20 cellular contexts compared by ENCODE assay signal in the genomic region with DNA sequence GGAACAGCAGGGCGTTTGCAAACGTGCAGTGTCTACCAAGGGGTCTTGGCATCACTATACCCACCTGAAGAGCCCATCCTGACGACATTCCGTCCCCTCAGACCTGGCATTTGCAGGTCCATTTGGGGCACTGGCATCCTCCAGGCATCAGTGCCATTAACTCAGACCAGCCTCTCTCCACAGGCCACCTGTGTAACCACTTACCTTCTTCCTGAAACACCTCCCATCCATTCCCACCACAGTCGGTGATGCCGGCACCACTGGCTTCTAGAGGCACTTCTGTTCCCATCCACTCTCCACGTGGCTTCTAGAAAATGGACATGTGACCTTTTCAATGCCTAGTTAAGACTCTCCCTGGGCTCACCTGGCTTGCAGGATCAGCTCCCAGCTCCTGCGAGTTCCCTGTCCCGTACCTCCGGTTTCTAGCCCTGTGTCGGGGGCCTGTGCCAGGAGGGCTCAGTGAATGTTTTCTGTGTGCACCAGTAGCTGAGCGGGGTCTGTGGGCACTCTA.
DNase-seq lines count a peak whose midpoint lies in the region; ATAC-seq, FAIRE-seq and TF ChIP-seq lines count a peak whose summit lies in the region.
"Had no signal": no experiment of that assay in that cellular context is flagged by ENCODE, and none has a peak within 500 bp of the region (broad histone marks: within the 10 kb centered on the region; RNA-seq: fewer than 3 reads in every experiment).

No MANE protein-coding gene starts in this region.

- H3K27me3 ChIP-seq in bronchial epithelial cell (ENCODE audit: control insufficient read depth, insufficient read depth, low read length) (no peaks in the 10 kb centered on the region), suprapubic skin (no peaks in the 10 kb centered on the region)

- no peak overlapping the region for H3K27ac Mint-ChIP-seq in activated CD8-positive, alpha-beta memory T cell treated with anti-CD3 and anti-CD28 coated beads, Interleukin-2, amount 10 ng/mL, durations not matched to agents 7 days and 5 days
- H3K27ac Mint-ChIP-seq: CD14-positive monocyte, IgD-negative memory B cell had no signal

- WGBS in suprapubic skin, result 86% methylated on average over 12 of the region's 12 CpGs

- ATAC-seq in activated CD8-positive, alpha-beta memory T cell treated with anti-CD3 and anti-CD28 coated beads, Interleukin-2, amount 10 ng/mL, durations not matched to agents 7 days and 5 days, result no peak
- ATAC-seq in HG02610 (IDR thresholded peaks at IDR 0.05; ENCODE audit: unreplicated experiment), result no peak
- ATAC-seq: HCT116, PC-3 had no signal

- no peaks in the 10 kb centered on the region for H3K27me3 Mint-ChIP-seq in activated CD8-positive, alpha-beta memory T cell treated with anti-CD3 and anti-CD28 coated beads, Interleukin-2, amount 10 ng/mL, durations not matched to agents 7 days and 5 days

- no peak for TF ChIP-seq EP300 in suprapubic skin (IDR thresholded peaks at IDR 0.05)

- H3K4me3 ChIP-seq in bronchial epithelial cell (ENCODE audit: low read depth, low read length), result no peak overlapping the region
- no peak overlapping the region for H3K4me3 ChIP-seq in suprapubic skin

- CTCF ChIA-PET in activated CD8-positive, alpha-beta memory T cell treated with anti-CD3 and anti-CD28 coated beads, Interleukin-2, amount 10 ng/mL, durations not matched to agents 7 days and 5 days (lab: Charles Lee), result no interaction called here

- peak; percentile 47 for FAIRE-seq in bronchial epithelial cell (lab: Jason Lieb, UNC)
- FAIRE-seq: GM12892, GM19239 had no signal

- no peak for TF ChIP-seq POLR2A in suprapubic skin (IDR thresholded peaks at IDR 0.05)

- H3K4me3 Mint-ChIP-seq in activated CD8-positive, alpha-beta memory T cell treated with anti-CD3 and anti-CD28 coated beads, Interleukin-2, amount 10 ng/mL, durations not matched to agents 7 days and 5 days, result no peak overlapping the region
- H3K4me3 Mint-ChIP-seq: CD14-positive monocyte, IgD-negative memory B cell had no signal

- H3K36me3 ChIP-seq in bronchial epithelial cell (ENCODE audit: control insufficient read depth, insufficient read depth, low read length), result no peaks in the 10 kb centered on the region
- H3K36me3 ChIP-seq in suprapubic skin, result no peaks in the 10 kb centered on the region

- no peaks in the 10 kb centered on the region for H3K9me3 ChIP-seq in suprapubic skin

- H3K27ac ChIP-seq in suprapubic skin, result no peak overlapping the region

- TF ChIP-seq CTCF in bronchial epithelial cell (IDR thresholded peaks at IDR 0.05; ENCODE audit: insufficient read depth, low read length, severe bottlenecking) (no peak), suprapubic skin (IDR thresholded peaks at IDR 0.05) (no peak)

- H3K9me3 Mint-ChIP-seq in activated CD8-positive, alpha-beta memory T cell treated with anti-CD3 and anti-CD28 coated beads, Interleukin-2, amount 10 ng/mL, durations not matched to agents 7 days and 5 days (ENCODE audit: low read depth), result no peaks in the 10 kb centered on the region

- H3K4me1 ChIP-seq in suprapubic skin, result no peaks in the 10 kb centered on the region

- no peaks in the 10 kb centered on the region for H3K4me1 Mint-ChIP-seq in activated CD8-positive, alpha-beta memory T cell treated with anti-CD3 and anti-CD28 coated beads, Interleukin-2, amount 10 ng/mL, durations not matched to agents 7 days and 5 days
- H3K4me1 Mint-ChIP-seq: CD14-positive monocyte, IgD-negative memory B cell had no signal

- H3K36me3 Mint-ChIP-seq in activated CD8-positive, alpha-beta memory T cell treated with anti-CD3 and anti-CD28 coated beads, Interleukin-2, amount 10 ng/mL, durations not matched to agents 7 days and 5 days, result no peaks in the 10 kb centered on the region
- H3K36me3 Mint-ChIP-seq: CD14-positive monocyte, IgD-negative memory B cell had no signal

- peak; percentile 29 for DNase-seq in activated CD8-positive, alpha-beta memory T cell treated with anti-CD3 and anti-CD28 coated beads, Interleukin-2, amount 50 U/mL, for 48 hours
- no peak for DNase-seq in activated CD8-positive, alpha-beta memory T cell treated with anti-CD3 and anti-CD28 coated beads, Interleukin-2, amount 10 ng/mL, durations not matched to agents 7 days and 5 days
- DNase-seq in bronchial epithelial cell (ENCODE audit: low read depth), result no peak
- DNase-seq in mucosa of gallbladder (ENCODE audit: low spot score), result peak; percentile 6
- peak; percentile 30 to 66 for DNase-seq in suprapubic skin (ENCODE audit: low spot score in 2 of 2)
- no peak for DNase-seq in NCI-H1417 (lab: John Stamatoyannopoulos, UW)
- DNase-seq in activated CD4-positive, alpha-beta T cell treated with anti-CD3 and anti-CD28 coated beads, Interleukin-2, amount 50 U/mL, for 48 hours, result no peak
- DNase-seq: COR-L47, DMS153, GDM1, NCI-H1436, NCI-H2029 treated with DMSO at 0.1 percent for 48 hours, NCI-H526, PC-3 had no signal

Comparison
In these comparisons a context has a peak if more than half of its experiments do, and no peak if none do; other contexts are left out.
1. DNase-seq: peak in activated CD8-positive, alpha-beta memory T cell treated with anti-CD3 and anti-CD28 coated beads, Interleukin-2, amount 50 U/mL, for 48 hours (single experiment), mucosa of gallbladder (single experiment) and suprapubic skin (2 of 2); none in activated CD8-positive, alpha-beta memory T cell treated with anti-CD3 and anti-CD28 coated beads, Interleukin-2, amount 10 ng/mL, durations not matched to agents 7 days and 5 days (single experiment), bronchial epithelial cell (single experiment), NCI-H1417 (0 of 3) and activated CD4-positive, alpha-beta T cell treated with anti-CD3 and anti-CD28 coated beads, Interleukin-2, amount 50 U/mL, for 48 hours (0 of 2).